In the genomic region with DNA sequence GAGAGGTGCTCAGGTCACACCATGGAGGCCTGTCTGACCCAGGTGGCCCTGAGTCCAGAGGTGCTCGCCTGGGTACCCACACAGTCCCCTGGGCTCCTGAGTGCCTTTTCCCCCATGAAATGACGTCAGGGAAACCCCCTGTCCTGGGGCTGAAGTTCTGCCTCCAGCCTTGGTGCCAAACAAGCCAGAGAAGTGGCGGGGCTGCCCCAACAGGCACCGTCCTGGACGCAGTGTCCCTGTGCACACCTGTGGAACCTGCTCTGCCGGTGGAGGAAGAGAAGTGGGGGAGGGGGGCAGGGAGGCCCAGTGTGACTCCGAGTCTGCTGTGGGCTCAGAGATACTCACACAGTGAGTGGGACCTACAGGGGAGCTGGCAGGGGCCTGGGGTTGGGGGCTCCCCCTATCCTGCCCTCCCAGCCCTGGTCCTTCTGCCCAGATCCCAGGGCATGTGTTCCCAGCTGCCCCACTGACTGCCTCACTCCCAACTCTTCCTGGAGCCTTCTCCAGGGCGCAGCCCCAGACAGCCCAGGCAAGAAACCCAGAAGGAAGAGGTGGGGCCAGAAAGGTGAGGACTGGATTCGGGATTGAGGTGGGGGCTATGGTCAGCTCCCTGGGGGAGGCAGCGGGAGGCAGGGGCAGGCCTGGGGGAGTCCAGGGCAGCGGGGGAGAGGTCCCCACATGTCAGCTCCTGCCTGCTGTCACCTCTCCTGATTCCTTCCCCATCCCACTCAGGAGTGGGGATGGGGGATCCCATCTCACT, we compare ENCODE assay signal across 11 cellular contexts. TPM values are rescaled to one million over a fixed set of nuclear protein-coding genes. Genes with fewer than 3 reads are reported as not detected.
A peak's percentile ranks its signal among the peaks of the same experiment; 100 is the strongest.
DNase-seq lines count a peak whose midpoint lies in the region; ATAC-seq and TF ChIP-seq lines count a peak whose summit lies in the region.
"Had no signal": no experiment of that assay in that cellular context is flagged by ENCODE, and none has a peak within 500 bp of the region (broad histone marks: within the 10 kb centered on the region; RNA-seq: fewer than 3 reads in every experiment).

No MANE protein-coding gene starts in this region.

- in situ Hi-C loops in Caki2 (cut with HindIII; ENCODE audit: low pct_unique_long_range_greater_than_20kb, low sequenced_read_pairs) = no loop called here

- peak overlapping the region; percentile 99 for H3K27ac ChIP-seq in RWPE2 (ENCODE audit: poor library complexity, severe bottlenecking)
- peak overlapping the region; percentile 65 for H3K27ac ChIP-seq in psoas muscle
- H3K27ac ChIP-seq: right lobe of liver had no signal

- H3K36me3 ChIP-seq in RWPE2 (ENCODE audit: low read depth) (peaks cover 16% of the 10 kb centered on the region), psoas muscle (ENCODE audit: insufficient read depth in 1 of 2, low read depth in 1 of 2) (no peaks in the 10 kb centered on the region)
- H3K36me3 ChIP-seq: right lobe of liver had no signal

- H3K4me3 ChIP-seq in RWPE2 (ENCODE audit: severe bottlenecking) (peak overlapping the region; percentile 5), psoas muscle (no peak overlapping the region)
- H3K4me3 ChIP-seq: right lobe of liver had no signal

- ATAC-seq in RWPE2 (ENCODE audit: low read depth) = peak; percentile 44
- peak; percentile 15 for ATAC-seq in left ventricle myocardium superior
- ATAC-seq in psoas muscle = peak in 3 of 4 donors; percentile 16 to 28 (median 18)
- no peak for ATAC-seq in HG03280 (IDR thresholded peaks at IDR 0.05; ENCODE audit: unreplicated experiment)
- ATAC-seq in GM19463 (IDR thresholded peaks at IDR 0.05; ENCODE audit: unreplicated experiment) = no peak

- DNase-seq in Caki2 (ENCODE audit: low read depth) = peak; percentile 34
- DNase-seq in RWPE2 (ENCODE audit: low spot score) = no peak
- DNase-seq in left ventricle myocardium superior = no peak
- DNase-seq in psoas muscle = no peak
- DNase-seq in erythroblast (lab: John Stamatoyannopoulos, UW) = no peak
- no peak for DNase-seq in NCI-H2196 treated with DMSO at 0.1 percent for 48 hours (lab: John Stamatoyannopoulos, UW; ENCODE audit: unreplicated experiment)
- DNase-seq: hippocampal formation, NCI-H146, right lobe of liver had no signal

- intact Hi-C loops in left ventricle myocardium superior (cut with micrococcal nuclease) = no loop called here
- intact Hi-C loops in psoas muscle (cut with DNase I) = no loop called here

- TF ChIP-seq CTCF in RWPE2 (IDR thresholded peaks at IDR 0.05; ENCODE audit: poor library complexity, severe bottlenecking) (no peak), psoas muscle (IDR thresholded peaks at IDR 0.05) (no peak)

- H3K4me1 ChIP-seq in RWPE2 (ENCODE audit: insufficient read depth, poor library complexity, severe bottlenecking) = peaks cover 57% of the 10 kb centered on the region
- H3K4me1 ChIP-seq in psoas muscle = peaks cover 49% of the 10 kb centered on the region

- H3K9me3 ChIP-seq in RWPE2 (ENCODE audit: severe bottlenecking) = no peaks in the 10 kb centered on the region
- H3K9me3 ChIP-seq in psoas muscle = no peaks in the 10 kb centered on the region
- H3K9me3 ChIP-seq: right lobe of liver had no signal

- TF ChIP-seq POLR2A in erythroblast (IDR thresholded peaks at IDR 0.05; ENCODE audit: low read length) = no peak

- WGBS in psoas muscle, 3 donors = 81 to 93% (median 83%) methylated on average over 9 to 11 of the region's 11 CpGs

- H3K27me3 ChIP-seq in RWPE2 (ENCODE audit: insufficient read depth, poor library complexity, severe bottlenecking) = no peaks in the 10 kb centered on the region
- H3K27me3 ChIP-seq in psoas muscle (ENCODE audit: insufficient read depth in 3 of 3, low read length in 2 of 3) = peaks cover 0 to 2% (median 0%) of the 10 kb centered on the region in 3 donors
- H3K27me3 ChIP-seq: right lobe of liver had no signal

RNA-seq across cellular contexts. Expression of a gene that starts 24.8 kb away (rescaled TPM):
- 21.6 and 28.3 TPM in 2 replicates for total RNA-seq in Caki2 (2014; rRNA removed; shearing (Covaris generic); ENCODE audit: low replicate concordance)
- total RNA-seq in left ventricle myocardium superior = 49.3 TPM
- total RNA-seq in psoas muscle = 10 to 100 TPM in 2 of 4 donors, 1 to 10 TPM in 2; 5.8 to 21.0 (median 9.9) TPM
- 10 to 100 TPM in 1 of 3 donors, 1 to 10 TPM in 2; 1.8 to 10.8 (median 4.4) TPM for polyA plus RNA-seq in psoas muscle

Comparison
In these comparisons a context has a peak if more than half of its experiments do, and no peak if none do; other contexts are left out.
1. ATAC-seq: peak in RWPE2 (single experiment), left ventricle myocardium superior (single experiment) and psoas muscle (3 of 4); none in HG03280 (single experiment) and GM19463 (single experiment).